Comparison of ENCODE assay signal across 30 cellular contexts in the genomic region with DNA sequence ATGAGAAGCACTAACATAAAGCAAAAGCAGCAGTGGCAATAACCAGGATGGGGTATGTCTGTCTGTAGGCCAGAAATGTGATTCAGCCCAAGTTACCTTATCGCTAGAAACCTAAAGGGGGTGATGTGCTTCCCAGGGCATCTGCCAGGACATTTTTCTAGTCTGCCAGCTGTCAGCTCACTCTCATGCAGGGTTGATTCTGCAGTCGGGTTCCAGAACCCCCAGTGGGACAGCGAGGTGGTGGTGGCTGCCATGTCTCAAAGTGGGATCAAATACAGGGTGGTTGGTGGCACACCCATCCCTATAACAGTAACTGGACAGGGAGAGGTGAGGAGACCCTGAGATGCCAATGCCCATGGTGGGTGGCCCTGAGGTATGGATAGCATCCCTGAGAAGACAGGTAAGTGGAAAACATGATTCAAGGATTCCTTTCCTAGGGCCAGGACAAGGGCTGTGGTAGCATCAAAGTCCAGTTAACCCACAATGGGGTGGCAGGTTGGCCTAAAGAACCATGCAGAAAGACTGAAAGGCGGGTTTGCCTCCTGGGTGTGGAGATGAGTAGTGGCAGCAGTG.
"Had no signal": no experiment of that assay in that cellular context is flagged by ENCODE, and none has a peak within 500 bp of the region (broad histone marks: within the 10 kb centered on the region; RNA-seq: fewer than 3 reads in every experiment).

No MANE protein-coding gene starts in this region.

- H3K27ac Mint-ChIP-seq: naive thymus-derived CD4-positive, alpha-beta T cell; nephron; neural progenitor cell; stimulated activated naive CD8-positive, alpha-beta T cell treated with anti-CD3 and anti-CD28 coated beads, Interleukin-15, amount 100 ng/mL, for 72 hours had no signal

- H3K27ac ChIP-seq: colonic mucosa, esophagus muscularis mucosa, foreskin keratinocyte, gastroesophageal sphincter, heart left ventricle, hepatocyte, left lung, neural progenitor cell, ovary, right lobe of liver, suprapubic skin, transverse colon, upper lobe of right lung, uterus had no signal

- H3K4me2 ChIP-seq: hepatocyte, neural progenitor cell had no signal

- ATAC-seq: foreskin keratinocyte; gastroesophageal sphincter; heart left ventricle; left cardiac atrium; left lung; naive thymus-derived CD4-positive, alpha-beta T cell; right lobe of liver; stimulated activated naive CD8-positive, alpha-beta T cell treated with anti-CD3 and anti-CD28 coated beads, Interleukin-15, amount 100 ng/mL, for 72 hours; upper lobe of right lung had no signal

- H3K36me3 Mint-ChIP-seq: naive thymus-derived CD4-positive, alpha-beta T cell; neural progenitor cell had no signal

- H3K36me3 ChIP-seq: colonic mucosa, esophagus muscularis mucosa, gastroesophageal sphincter, heart left ventricle, left lung, neural progenitor cell, ovary, right lobe of liver, suprapubic skin, transverse colon, upper lobe of right lung, uterus had no signal

- H3K4me3 ChIP-seq: colonic mucosa, esophagus muscularis mucosa, gastroesophageal sphincter, heart left ventricle, hepatocyte, left lung, neural progenitor cell, ovary, right lobe of liver, suprapubic skin, transverse colon, upper lobe of right lung, uterus had no signal

- H3K27me3 Mint-ChIP-seq: stimulated activated naive CD8-positive, alpha-beta T cell treated with anti-CD3 and anti-CD28 coated beads, Interleukin-15, amount 100 ng/mL, for 72 hours had no signal

- H3K9me3 Mint-ChIP-seq: naive thymus-derived CD4-positive, alpha-beta T cell; nephron; stimulated activated naive CD8-positive, alpha-beta T cell treated with anti-CD3 and anti-CD28 coated beads, Interleukin-15, amount 100 ng/mL, for 72 hours had no signal

- H2AFZ ChIP-seq: hepatocyte, neural progenitor cell had no signal

- H3K4me1 Mint-ChIP-seq: naive thymus-derived CD4-positive, alpha-beta T cell; nephron; neural progenitor cell had no signal

- H3K4me1 ChIP-seq: colonic mucosa, esophagus muscularis mucosa, foreskin keratinocyte, gastroesophageal sphincter, heart left ventricle, left lung, neural progenitor cell, right lobe of liver, suprapubic skin, transverse colon, upper lobe of right lung, uterus had no signal

- H3K27me3 ChIP-seq: colonic mucosa, esophagus muscularis mucosa, foreskin keratinocyte, gastroesophageal sphincter, heart left ventricle, hepatocyte, left lung, neural progenitor cell, ovary, right lobe of liver, suprapubic skin, transverse colon, upper lobe of right lung, uterus had no signal

- H3K4me3 Mint-ChIP-seq: naive thymus-derived CD4-positive, alpha-beta T cell; nephron; neural progenitor cell; stimulated activated naive CD8-positive, alpha-beta T cell treated with anti-CD3 and anti-CD28 coated beads, Interleukin-15, amount 100 ng/mL, for 72 hours had no signal

- H3K9me3 ChIP-seq: colonic mucosa, esophagus muscularis mucosa, gastroesophageal sphincter, heart left ventricle, left lung, ovary, right lobe of liver, suprapubic skin, transverse colon, upper lobe of right lung, uterus had no signal

- DNase-seq: colonic mucosa; dermis blood vessel endothelial cell; effector memory CD4-positive, alpha-beta T cell; foreskin keratinocyte; heart left ventricle; left cardiac atrium; left lung; mesenchymal stem cell; midbrain; nucleus accumbens; ovary; retina; right lobe of liver; small intestine; stimulated activated CD4-positive, alpha-beta T cell treated with anti-CD3 and anti-CD28 coated beads, Interleukin-12 subunit alpha, Interleukin-12 subunit beta, amount 100 ng/mL, for 4 hours; stimulated activated CD4-positive, alpha-beta T cell treated with anti-CD3 and anti-CD28 coated beads, Interleukin-1b, Interleukin-23, amount 100 ng/mL, for 48 hours; stimulated activated CD4-positive, alpha-beta T cell treated with anti-CD3 and anti-CD28 coated beads, Interleukin-4, amount 100 ng/mL, for 1 hour; stimulated activated CD8-positive, alpha-beta memory T cell treated with anti-CD3 and anti-CD28 coated beads, Interleukin-4, amount 100 ng/mL, for 48 hours; stimulated activated naive CD4-positive, alpha-beta T cell; stimulated activated naive CD8-positive, alpha-beta T cell treated with anti-CD3 and anti-CD28 coated beads, Interleukin-15, amount 100 ng/mL, for 72 hours; transverse colon; uterus had no signal

- H3K9ac ChIP-seq: neural progenitor cell had no signal
